Comparison of ENCODE assay signal across 1 cellular context in genomic region chr6:43743682-43744381, GRCh38.
TF ChIP-seq lines count a peak whose summit lies in the region.

No MANE protein-coding gene starts in this region.

TF ChIP-seq in H1, 55 proteins besides CTCF, POLR2A, EP300 and RAD21:
- no peak for TF ChIP-seq SP2 (IDR thresholded peaks at IDR 0.05; ENCODE audit: low read length)
- no peak for TF ChIP-seq USF2 (IDR thresholded peaks at IDR 0.05; ENCODE audit: low read length)
- no peak for TF ChIP-seq FOSL1 (IDR thresholded peaks at IDR 0.05; ENCODE audit: insufficient read depth, low read depth, low read length)
- no peak for TF ChIP-seq ATF3 (IDR thresholded peaks at IDR 0.05; ENCODE audit: insufficient read depth, low read depth, low read length)
- no peak for TF ChIP-seq EZH2 (IDR thresholded peaks at IDR 0.05; ENCODE audit: low read depth, low read length, severe bottlenecking)
- no peak for TF ChIP-seq SP1 (IDR thresholded peaks at IDR 0.05; ENCODE audit: low read depth, low read length)
- TF ChIP-seq CEBPB (IDR thresholded peaks at IDR 0.05; ENCODE audit: low read depth, low read length): no peak
